In genomic region chr6:137810554-137811120, GRCh38 we compare ENCODE assay signal across 1 cellular context.
TF ChIP-seq lines count a peak whose summit lies in the region.

No MANE protein-coding gene starts in this region.

TF ChIP-seq in SK-N-SH treated with all-trans-retinoic acid at 6 μM for 48 hours, 23 proteins besides CTCF, POLR2A, EP300 and RAD21 (continued from another document):
- TF ChIP-seq POU6F1 (CRISPR knock-in tag; IDR thresholded peaks at IDR 0.05; ENCODE audit: borderline replicate concordance, low read depth) (no peak), BACH2 (CRISPR knock-in tag; IDR thresholded peaks at IDR 0.05; ENCODE audit: borderline replicate concordance) (no peak), ZC3H10 (CRISPR knock-in tag; IDR thresholded peaks at IDR 0.05) (no peak), ZFP3 (CRISPR knock-in tag; IDR thresholded peaks at IDR 0.05) (no peak), TCF4 (CRISPR knock-in tag; IDR thresholded peaks at IDR 0.05; ENCODE audit: borderline replicate concordance) (no peak), CSDC2 (CRISPR knock-in tag; IDR thresholded peaks at IDR 0.05) (no peak), CSRNP3 (CRISPR knock-in tag; IDR thresholded peaks at IDR 0.05) (no peak), OSR1 (CRISPR knock-in tag; IDR thresholded peaks at IDR 0.05) (no peak), ARNTL (CRISPR knock-in tag; IDR thresholded peaks at IDR 0.05; ENCODE audit: borderline replicate concordance, low read depth) (no peak), PPARA (CRISPR knock-in tag; IDR thresholded peaks at IDR 0.05; ENCODE audit: borderline replicate concordance) (no peak)
